In genomic region chr6:16803294-16804006, GRCh38 we compare ENCODE assay signal across 8 cellular contexts. TPM values are rescaled to one million over a fixed set of nuclear protein-coding genes. Genes with fewer than 3 reads are reported as not detected.
DNase-seq lines count a peak whose midpoint lies in the region; ATAC-seq and TF ChIP-seq lines count a peak whose summit lies in the region.

No MANE protein-coding gene starts in this region.

- H3K27ac Mint-ChIP-seq in activated T-cell treated with anti-CD3 and anti-CD28 coated beads, Interleukin-2, amount 50 U/mL, for 72 hours: no peak overlapping the region

- no peak for TF ChIP-seq POLR2A in vagina (IDR thresholded peaks at IDR 0.05)

- no peaks in the 10 kb centered on the region for H3K27me3 Mint-ChIP-seq in activated T-cell treated with anti-CD3 and anti-CD28 coated beads, Interleukin-2, amount 50 U/mL, for 72 hours (ENCODE audit: low read depth)

- no peak for TF ChIP-seq CTCF in mucosa of descending colon (IDR thresholded peaks at IDR 0.05)
- no peak for TF ChIP-seq CTCF in vagina (IDR thresholded peaks at IDR 0.05)

- H3K4me3 ChIP-seq in mucosa of descending colon: no peak overlapping the region
- H3K4me3 ChIP-seq in vagina: peak overlapping the region; percentile 11 to 22

- H3K27ac ChIP-seq in angular gyrus (ENCODE audit: low read depth, low read length) (peak overlapping the region; percentile 34), vagina (peak overlapping the region; percentile 7)

- peaks cover 24% of the 10 kb centered on the region for H3K4me1 Mint-ChIP-seq in activated T-cell treated with anti-CD3 and anti-CD28 coated beads, Interleukin-2, amount 50 U/mL, for 72 hours (ENCODE audit: low read depth)

- no peaks in the 10 kb centered on the region for H3K36me3 Mint-ChIP-seq in activated T-cell treated with anti-CD3 and anti-CD28 coated beads, Interleukin-2, amount 50 U/mL, for 72 hours (ENCODE audit: insufficient read depth in 2 of 2)

- H3K9me3 Mint-ChIP-seq in activated T-cell treated with anti-CD3 and anti-CD28 coated beads, Interleukin-2, amount 50 U/mL, for 72 hours: no peaks in the 10 kb centered on the region

- H3K27me3 ChIP-seq in vagina: no peaks in the 10 kb centered on the region

- no peak overlapping the region for H3K4me3 Mint-ChIP-seq in activated T-cell treated with anti-CD3 and anti-CD28 coated beads, Interleukin-2, amount 50 U/mL, for 72 hours

- no peaks in the 10 kb centered on the region for H3K36me3 ChIP-seq in mucosa of descending colon (ENCODE audit: low read depth)
- no peaks in the 10 kb centered on the region for H3K36me3 ChIP-seq in vagina

- H3K4me1 ChIP-seq in mucosa of descending colon (ENCODE audit: low read depth) (no peaks in the 10 kb centered on the region), vagina (no peaks in the 10 kb centered on the region)

- DNase-seq in head of caudate nucleus: peak; percentile 59 to 97 (median 86)
- DNase-seq in mucosa of descending colon: peak in 1 of 3 donors; percentile 12
- no peak for DNase-seq in vagina (ENCODE audit: extremely low spot score in 2 of 2)
- DNase-seq in activated T-cell treated with anti-CD3 and anti-CD28 coated beads, Interleukin-2, amount 50 U/mL, for 72 hours: no peak
- no peak for DNase-seq in activated CD4-positive, CD25-positive, alpha-beta regulatory T cell (lab: John Stamatoyannopoulos, UW)
- no peak for DNase-seq in NCI-H1694 treated with DMSO at 0.1 percent for 48 hours (lab: John Stamatoyannopoulos, UW)

- intact Hi-C loops in head of caudate nucleus (cut with DNase I): no loop called here
- intact Hi-C loops in mucosa of descending colon (cut with DNase I, micrococcal nuclease): no loop called here
- intact Hi-C loops in vagina (cut with DNase I): no loop called here

- H3K9me3 ChIP-seq in mucosa of descending colon: no peaks in the 10 kb centered on the region
- H3K9me3 ChIP-seq in vagina: no peaks in the 10 kb centered on the region

- ATAC-seq in mucosa of descending colon (peak; percentile 16), GM19023 (IDR thresholded peaks at IDR 0.05; ENCODE audit: unreplicated experiment) (no peak)
- ATAC-seq in activated T-cell treated with anti-CD3 and anti-CD28 coated beads, Interleukin-2, amount 50 U/mL, for 72 hours (replicated peaks in 1 of 2): no peak

RNA-seq across cellular contexts. Expression of gene ATXN1, which starts 42.2 kb away (rescaled TPM):
- total RNA-seq in mucosa of descending colon: 10 to 100 TPM; 30.4 to 87.3 (median 50.1) TPM
- 43.2 TPM for total RNA-seq in vagina
- total RNA-seq in activated T-cell treated with anti-CD3 and anti-CD28 coated beads, Interleukin-2, amount 50 U/mL, for 72 hours: 10 to 100 TPM; 46.5 to 65.1 TPM

Comparison
In these comparisons a context has a peak if more than half of its experiments do, and no peak if none do; other contexts are left out.
1. DNase-seq: peak in head of caudate nucleus (42 of 42); none in vagina (0 of 2), activated T-cell treated with anti-CD3 and anti-CD28 coated beads, Interleukin-2, amount 50 U/mL, for 72 hours (0 of 2), activated CD4-positive, CD25-positive, alpha-beta regulatory T cell (0 of 4) and NCI-H1694 treated with DMSO at 0.1 percent for 48 hours (single experiment).